In genomic region chr1:201710632-201711031, GRCh38 we compare ENCODE assay signal across 15 cellular contexts.
DNase-seq lines count a peak whose midpoint lies in the region; ATAC-seq and TF ChIP-seq lines count a peak whose summit lies in the region.
"Had no signal": no experiment of that assay in that cellular context is flagged by ENCODE, and none has a peak within 500 bp of the region (broad histone marks: within the 10 kb centered on the region; RNA-seq: fewer than 3 reads in every experiment).

No MANE protein-coding gene starts in this region.

- no peak for TF ChIP-seq EP300 in esophagus muscularis mucosa (IDR thresholded peaks at IDR 0.05)
- no peak for TF ChIP-seq EP300 in sigmoid colon (IDR thresholded peaks at IDR 0.05)

- H3K36me3 ChIP-seq in BLaER1 (peaks cover 23% of the 10 kb centered on the region), RWPE2 (ENCODE audit: low read depth) (no peaks in the 10 kb centered on the region), esophagus muscularis mucosa (no peaks in the 10 kb centered on the region), sigmoid colon (no peaks in the 10 kb centered on the region)

- TF ChIP-seq CTCF in RWPE2 (IDR thresholded peaks at IDR 0.05; ENCODE audit: poor library complexity, severe bottlenecking) (no peak), esophagus muscularis mucosa (IDR thresholded peaks at IDR 0.05) (no peak), sigmoid colon (IDR thresholded peaks at IDR 0.05) (no peak), GM20000 (IDR thresholded peaks at IDR 0.05; ENCODE audit: extremely low read depth, missing control alignments) (no peak)

- DNase-seq in RWPE2 (ENCODE audit: low spot score) = no peak
- no peak for DNase-seq in esophagus muscularis mucosa (ENCODE audit: extremely low spot score)
- no peak for DNase-seq in sigmoid colon
- no peak for DNase-seq in retina
- DNase-seq in NCI-H226 = no peak
- DNase-seq in GM20000 (ENCODE audit: low spot score) = no peak
- no peak for DNase-seq in HK-2 (ENCODE audit: unreplicated experiment)
- DNase-seq: activated CD8-positive, alpha-beta memory T cell treated with anti-CD3 and anti-CD28 coated beads for 24 hours; activated effector memory CD4-positive, alpha-beta T cell treated with Interleukin-2 at 50 U/mL for 16 hours; dermis blood vessel endothelial cell; MM.1S; NCI-H2081 treated with DMSO at 0.1 percent for 48 hours; NCI-H774 had no signal

- H3K27ac ChIP-seq in BLaER1 = peak overlapping the region; percentile 79
- peak overlapping the region; percentile 95 for H3K27ac ChIP-seq in RWPE2 (ENCODE audit: poor library complexity, severe bottlenecking)
- peak overlapping the region; percentile 77 to 93 (median 87) for H3K27ac ChIP-seq in esophagus muscularis mucosa (replicated peaks in 1 of 4)
- H3K27ac ChIP-seq in sigmoid colon = peak overlapping the region; percentile 84 to 96 (median 90)

- H3K4me2 ChIP-seq in BLaER1 = peak overlapping the region; percentile 84

- H3K27me3 ChIP-seq in BLaER1 (no peaks in the 10 kb centered on the region), RWPE2 (ENCODE audit: insufficient read depth, poor library complexity, severe bottlenecking) (no peaks in the 10 kb centered on the region), esophagus muscularis mucosa (no peaks in the 10 kb centered on the region), sigmoid colon (no peaks in the 10 kb centered on the region)

- H3K4me1 ChIP-seq in BLaER1 (peaks cover 100% of the 10 kb centered on the region), RWPE2 (ENCODE audit: insufficient read depth, poor library complexity, severe bottlenecking) (peaks cover 41% of the 10 kb centered on the region), esophagus muscularis mucosa (peaks cover 72 to 83% (median 78%) of the 10 kb centered on the region in 4 donors), sigmoid colon (peaks cover 0 to 82% (median 66%) of the 10 kb centered on the region in 4 donors)

- peak overlapping the region; percentile 52; the same call in 1 of the 2 replicates for H3K9ac ChIP-seq in BLaER1

- H3K9me3 ChIP-seq in BLaER1 (no peaks in the 10 kb centered on the region), RWPE2 (ENCODE audit: severe bottlenecking) (no peaks in the 10 kb centered on the region), esophagus muscularis mucosa (no peaks in the 10 kb centered on the region), sigmoid colon (no peaks in the 10 kb centered on the region)

- no peak for TF ChIP-seq POLR2A in esophagus muscularis mucosa (IDR thresholded peaks at IDR 0.05; ENCODE audit: low read depth)
- no peak for TF ChIP-seq POLR2A in sigmoid colon (IDR thresholded peaks at IDR 0.05)

- intact Hi-C loops in esophagus muscularis mucosa (cut with DNase I) = loop anchor here (10.0 kb wide), 1 partner anchor 256 kb away; no protein-coding TSS in a partner anchor
- intact Hi-C loops in sigmoid colon (cut with DNase I) = loop anchor here (10.0 kb wide), 1 partner anchor 246 kb away; the partner anchor contains the start of gene PHLDA3

- peaks cover 10% of the 10 kb centered on the region; the same call in 1 of the 2 replicates for H4K20me1 ChIP-seq in BLaER1

- no peak for ATAC-seq in RWPE2 (ENCODE audit: low read depth)
- ATAC-seq: esophagus mucosa had no signal

- no peak overlapping the region for H3K4me3 ChIP-seq in BLaER1
- no peak overlapping the region for H3K4me3 ChIP-seq in RWPE2 (ENCODE audit: severe bottlenecking)
- H3K4me3 ChIP-seq in esophagus muscularis mucosa = no peak overlapping the region
- H3K4me3 ChIP-seq in sigmoid colon = no peak overlapping the region
